Comparison of ENCODE assay signal across 11 cellular contexts in genomic region chr18:70172225-70172624, GRCh38. TPM values are rescaled to one million over a fixed set of nuclear protein-coding genes. Genes with fewer than 3 reads are reported as not detected.
A peak's percentile ranks its signal among the peaks of the same experiment; 100 is the strongest.
DNase-seq lines count a peak whose midpoint lies in the region; ATAC-seq and TF ChIP-seq lines count a peak whose summit lies in the region.
"Had no signal": no experiment of that assay in that cellular context is flagged by ENCODE, and none has a peak within 500 bp of the region (broad histone marks: within the 10 kb centered on the region; RNA-seq: fewer than 3 reads in every experiment).

No MANE protein-coding gene starts in this region.

- no peaks in the 10 kb centered on the region for H3K9me3 ChIP-seq in transverse colon

- no peak for TF ChIP-seq POLR2A in transverse colon (IDR thresholded peaks at IDR 0.05)

- H3K36me3 ChIP-seq in transverse colon: no peaks in the 10 kb centered on the region

- TF ChIP-seq EP300 in transverse colon (IDR thresholded peaks at IDR 0.05; ENCODE audit: low read depth): no peak

- intact Hi-C loops in transverse colon (cut with DNase I; ENCODE audit: low total_unique reads): no loop called here

- peak; percentile 3 for DNase-seq in A172 (ENCODE audit: low spot score)
- DNase-seq in GM10266 (ENCODE audit: extremely low spot score): no peak
- peak; percentile 24 for DNase-seq in SK-MEL-5 (ENCODE audit: low read depth, low spot score)
- peak; percentile 6 for DNase-seq in fibroblast of the conjunctiva (ENCODE audit: low read depth)
- DNase-seq in transverse colon: no peak
- no peak for DNase-seq in NCI-H2171 (lab: John Stamatoyannopoulos, UW)
- no peak for DNase-seq in effector CD4-positive, alpha-beta T cell
- DNase-seq: CD4-positive, alpha-beta T cell; mesendoderm; NCI-H2227 treated with DMSO at 0.1 percent for 48 hours had no signal

- in situ Hi-C loops in SK-MEL-5 (cut with HindIII; ENCODE audit: low pct_unique_long_range_greater_than_20kb, low sequenced_read_pairs): no loop called here
- in situ Hi-C loops in transverse colon (cut with MboI; ENCODE audit: low pct_ligation_motif_present in 1 of 4, low pct_unique_long_range_greater_than_20kb in 1 of 4, low sequenced_read_pairs in 3 of 4): no loop called here

- no peak overlapping the region for H3K4me3 ChIP-seq in transverse colon

- H3K27ac ChIP-seq in transverse colon: no peak overlapping the region

- no peaks in the 10 kb centered on the region for H3K27me3 ChIP-seq in transverse colon

- no peaks in the 10 kb centered on the region for H3K4me1 ChIP-seq in transverse colon

- no peak for ATAC-seq in GM19455 (IDR thresholded peaks at IDR 0.05; ENCODE audit: unreplicated experiment)

- TF ChIP-seq CTCF in GM10266 (IDR thresholded peaks at IDR 0.05; ENCODE audit: control insufficient read depth, insufficient read depth, low read depth, missing control alignments): peak; percentile 51
- TF ChIP-seq CTCF in transverse colon (IDR thresholded peaks at IDR 0.05): peak in 1 of 5 experiments; percentile 7

RNA-seq across cellular contexts. Expression of gene RTTN, which starts 33.3 kb away (rescaled TPM):
- 14.1 and 15.6 TPM in 2 replicates for total RNA-seq in A172 (2014; rRNA removed; shearing (Covaris generic))
- 21.7 and 23.3 TPM in 2 replicates for total RNA-seq in SK-MEL-5 (2014; rRNA removed; shearing (Covaris generic))
- 10.2 and 12.7 TPM in 2 replicates for polyA plus RNA-seq in SK-MEL-5 (2015; cell fraction: cytosol; rRNA removed)
- 37.9 and 39.7 TPM in 2 replicates for polyA plus RNA-seq in SK-MEL-5 (2015; cell fraction: nucleus; rRNA removed)
- 10 to 100 TPM in 3 of 4 donors, 1 to 10 TPM in 1; 9.7 to 18.7 (median 13.1) TPM for total RNA-seq in transverse colon

Comparison
In these comparisons a context has a peak if more than half of its experiments do, and no peak if none do; other contexts are left out.
1. DNase-seq: peak in A172 (single experiment), SK-MEL-5 (single experiment) and fibroblast of the conjunctiva (single experiment); none in GM10266 (single experiment), transverse colon (single experiment), NCI-H2171 (single experiment) and effector CD4-positive, alpha-beta T cell (single experiment).